In the genomic region with DNA sequence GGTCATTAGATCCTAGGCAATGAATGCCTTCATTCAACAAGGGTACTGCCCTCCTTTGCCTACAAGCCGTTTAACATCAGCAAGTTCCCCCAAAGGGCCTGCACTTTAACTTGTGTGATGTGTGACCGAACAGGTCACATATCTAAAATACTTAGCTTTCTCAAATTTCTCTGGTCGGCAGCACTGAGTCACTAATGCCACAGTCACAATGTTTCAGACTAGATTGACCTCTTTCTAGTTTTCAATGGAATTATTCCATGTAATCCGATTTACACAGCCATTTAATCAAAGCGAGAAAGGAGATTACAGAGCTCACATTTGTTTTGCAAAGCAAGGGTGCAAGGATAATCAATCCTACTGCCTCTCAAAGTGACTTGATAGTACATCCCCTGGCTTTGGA, we compare ENCODE assay signal across 1 cellular context.
TF ChIP-seq lines count a peak whose summit lies in the region.

No MANE protein-coding gene starts in this region.

TF ChIP-seq in GM23338, 12 proteins besides CTCF, POLR2A, EP300 and RAD21 (continued from another document):
- TF ChIP-seq, protein P1, sequence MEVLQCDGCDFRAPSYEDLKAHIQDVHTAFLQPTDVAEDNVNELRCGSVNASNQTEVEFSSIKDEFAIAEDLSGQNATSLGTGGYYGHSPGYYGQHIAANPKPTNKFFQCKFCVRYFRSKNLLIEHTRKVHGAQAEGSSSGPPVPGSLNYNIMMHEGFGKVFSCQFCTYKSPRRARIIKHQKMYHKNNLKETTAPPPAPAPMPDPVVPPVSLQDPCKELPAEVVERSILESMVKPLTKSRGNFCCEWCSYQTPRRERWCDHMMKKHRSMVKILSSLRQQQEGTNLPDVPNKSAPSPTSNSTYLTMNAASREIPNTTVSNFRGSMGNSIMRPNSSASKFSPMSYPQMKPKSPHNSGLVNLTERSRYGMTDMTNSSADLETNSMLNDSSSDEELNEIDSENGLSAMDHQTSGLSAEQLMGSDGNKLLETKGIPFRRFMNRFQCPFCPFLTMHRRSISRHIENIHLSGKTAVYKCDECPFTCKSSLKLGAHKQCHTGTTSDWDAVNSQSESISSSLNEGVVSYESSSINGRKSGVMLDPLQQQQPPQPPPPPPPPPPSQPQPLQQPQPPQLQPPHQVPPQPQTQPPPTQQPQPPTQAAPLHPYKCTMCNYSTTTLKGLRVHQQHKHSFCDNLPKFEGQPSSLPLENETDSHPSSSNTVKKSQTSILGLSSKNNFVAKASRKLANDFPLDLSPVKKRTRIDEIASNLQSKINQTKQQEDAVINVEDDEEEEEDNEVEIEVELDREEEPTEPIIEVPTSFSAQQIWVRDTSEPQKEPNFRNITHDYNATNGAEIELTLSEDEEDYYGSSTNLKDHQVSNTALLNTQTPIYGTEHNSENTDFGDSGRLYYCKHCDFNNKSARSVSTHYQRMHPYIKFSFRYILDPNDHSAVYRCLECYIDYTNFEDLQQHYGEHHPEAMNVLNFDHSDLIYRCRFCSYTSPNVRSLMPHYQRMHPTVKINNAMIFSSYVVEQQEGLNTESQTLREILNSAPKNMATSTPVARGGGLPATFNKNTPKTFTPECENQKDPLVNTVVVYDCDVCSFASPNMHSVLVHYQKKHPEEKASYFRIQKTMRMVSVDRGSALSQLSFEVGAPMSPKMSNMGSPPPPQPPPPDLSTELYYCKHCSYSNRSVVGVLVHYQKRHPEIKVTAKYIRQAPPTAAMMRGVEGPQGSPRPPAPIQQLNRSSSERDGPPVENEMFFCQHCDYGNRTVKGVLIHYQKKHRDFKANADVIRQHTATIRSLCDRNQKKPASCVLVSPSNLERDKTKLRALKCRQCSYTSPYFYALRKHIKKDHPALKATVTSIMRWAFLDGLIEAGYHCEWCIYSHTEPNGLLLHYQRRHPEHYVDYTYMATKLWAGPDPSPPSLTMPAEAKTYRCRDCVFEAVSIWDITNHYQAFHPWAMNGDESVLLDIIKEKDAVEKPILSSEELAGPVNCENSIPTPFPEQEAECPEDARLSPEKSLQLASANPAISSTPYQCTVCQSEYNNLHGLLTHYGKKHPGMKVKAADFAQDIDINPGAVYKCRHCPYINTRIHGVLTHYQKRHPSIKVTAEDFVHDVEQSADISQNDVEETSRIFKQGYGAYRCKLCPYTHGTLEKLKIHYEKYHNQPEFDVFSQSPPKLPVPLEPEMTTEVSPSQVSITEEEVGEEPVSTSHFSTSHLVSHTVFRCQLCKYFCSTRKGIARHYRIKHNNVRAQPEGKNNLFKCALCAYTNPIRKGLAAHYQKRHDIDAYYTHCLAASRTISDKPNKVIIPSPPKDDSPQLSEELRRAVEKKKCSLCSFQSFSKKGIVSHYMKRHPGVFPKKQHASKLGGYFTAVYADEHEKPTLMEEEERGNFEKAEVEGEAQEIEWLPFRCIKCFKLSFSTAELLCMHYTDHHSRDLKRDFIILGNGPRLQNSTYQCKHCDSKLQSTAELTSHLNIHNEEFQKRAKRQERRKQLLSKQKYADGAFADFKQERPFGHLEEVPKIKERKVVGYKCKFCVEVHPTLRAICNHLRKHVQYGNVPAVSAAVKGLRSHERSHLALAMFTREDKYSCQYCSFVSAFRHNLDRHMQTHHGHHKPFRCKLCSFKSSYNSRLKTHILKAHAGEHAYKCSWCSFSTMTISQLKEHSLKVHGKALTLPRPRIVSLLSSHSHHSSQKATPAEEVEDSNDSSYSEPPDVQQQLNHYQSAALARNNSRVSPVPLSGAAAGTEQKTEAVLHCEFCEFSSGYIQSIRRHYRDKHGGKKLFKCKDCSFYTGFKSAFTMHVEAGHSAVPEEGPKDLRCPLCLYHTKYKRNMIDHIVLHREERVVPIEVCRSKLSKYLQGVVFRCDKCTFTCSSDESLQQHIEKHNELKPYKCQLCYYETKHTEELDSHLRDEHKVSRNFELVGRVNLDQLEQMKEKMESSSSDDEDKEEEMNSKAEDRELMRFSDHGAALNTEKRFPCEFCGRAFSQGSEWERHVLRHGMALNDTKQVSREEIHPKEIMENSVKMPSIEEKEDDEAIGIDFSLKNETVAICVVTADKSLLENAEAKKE (CRISPR knock-in tag; IDR thresholded peaks at IDR 0.05): no peak
- no peak for TF ChIP-seq JUNB (IDR thresholded peaks at IDR 0.05; ENCODE audit: unreplicated experiment)
- TF ChIP-seq ZNF331 (CRISPR knock-in tag; IDR thresholded peaks at IDR 0.05; ENCODE audit: low read depth): no peak
- TF ChIP-seq, protein P2, sequence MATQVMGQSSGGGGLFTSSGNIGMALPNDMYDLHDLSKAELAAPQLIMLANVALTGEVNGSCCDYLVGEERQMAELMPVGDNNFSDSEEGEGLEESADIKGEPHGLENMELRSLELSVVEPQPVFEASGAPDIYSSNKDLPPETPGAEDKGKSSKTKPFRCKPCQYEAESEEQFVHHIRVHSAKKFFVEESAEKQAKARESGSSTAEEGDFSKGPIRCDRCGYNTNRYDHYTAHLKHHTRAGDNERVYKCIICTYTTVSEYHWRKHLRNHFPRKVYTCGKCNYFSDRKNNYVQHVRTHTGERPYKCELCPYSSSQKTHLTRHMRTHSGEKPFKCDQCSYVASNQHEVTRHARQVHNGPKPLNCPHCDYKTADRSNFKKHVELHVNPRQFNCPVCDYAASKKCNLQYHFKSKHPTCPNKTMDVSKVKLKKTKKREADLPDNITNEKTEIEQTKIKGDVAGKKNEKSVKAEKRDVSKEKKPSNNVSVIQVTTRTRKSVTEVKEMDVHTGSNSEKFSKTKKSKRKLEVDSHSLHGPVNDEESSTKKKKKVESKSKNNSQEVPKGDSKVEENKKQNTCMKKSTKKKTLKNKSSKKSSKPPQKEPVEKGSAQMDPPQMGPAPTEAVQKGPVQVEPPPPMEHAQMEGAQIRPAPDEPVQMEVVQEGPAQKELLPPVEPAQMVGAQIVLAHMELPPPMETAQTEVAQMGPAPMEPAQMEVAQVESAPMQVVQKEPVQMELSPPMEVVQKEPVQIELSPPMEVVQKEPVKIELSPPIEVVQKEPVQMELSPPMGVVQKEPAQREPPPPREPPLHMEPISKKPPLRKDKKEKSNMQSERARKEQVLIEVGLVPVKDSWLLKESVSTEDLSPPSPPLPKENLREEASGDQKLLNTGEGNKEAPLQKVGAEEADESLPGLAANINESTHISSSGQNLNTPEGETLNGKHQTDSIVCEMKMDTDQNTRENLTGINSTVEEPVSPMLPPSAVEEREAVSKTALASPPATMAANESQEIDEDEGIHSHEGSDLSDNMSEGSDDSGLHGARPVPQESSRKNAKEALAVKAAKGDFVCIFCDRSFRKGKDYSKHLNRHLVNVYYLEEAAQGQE (IDR thresholded peaks at IDR 0.05; ENCODE audit: unreplicated experiment): no peak
- TF ChIP-seq POLR2AphosphoS5 (IDR thresholded peaks at IDR 0.05; ENCODE audit: low read depth): no peak
